ENCODE assay signal across 1 cellular context in genomic region chr6:53103993-53104675, GRCh38.
TF ChIP-seq lines count a peak whose summit lies in the region.

No MANE protein-coding gene starts in this region.

TF ChIP-seq in A549, 52 proteins besides CTCF, POLR2A, EP300 and RAD21 (continued from another document):
- TF ChIP-seq MAFK (IDR thresholded peaks at IDR 0.05; ENCODE audit: partially characterized antibody) (no peak), HDAC2 (IDR thresholded peaks at IDR 0.05) (no peak), PBX3 (IDR thresholded peaks at IDR 0.05) (no peak), MYC (IDR thresholded peaks at IDR 0.05; ENCODE audit: borderline replicate concordance, low read length) (no peak)
